In the genomic region with DNA sequence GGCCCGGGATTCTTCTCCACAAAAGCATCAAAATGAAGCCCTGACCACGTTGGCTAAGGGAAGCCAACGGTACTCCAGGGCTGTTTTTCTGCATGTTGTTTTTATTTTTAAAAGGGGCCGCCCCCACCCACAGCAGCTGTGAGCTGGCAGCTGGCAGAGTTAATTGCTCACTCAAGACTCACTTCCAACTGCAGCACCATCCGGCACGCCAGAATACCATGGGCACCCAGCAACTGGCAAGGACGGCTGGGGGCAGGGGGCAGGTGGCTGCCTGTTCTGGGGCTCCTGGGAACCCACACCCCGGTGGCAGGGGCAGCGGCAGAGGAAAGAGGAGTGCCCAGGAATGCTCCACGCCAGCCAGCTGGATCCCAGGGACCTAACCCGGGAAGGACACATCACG, we compare ENCODE assay signal across 9 cellular contexts. TPM values are rescaled to one million over a fixed set of nuclear protein-coding genes. Genes with fewer than 3 reads are reported as not detected.
DNase-seq lines count a peak whose midpoint lies in the region; ATAC-seq and TF ChIP-seq lines count a peak whose summit lies in the region.
"Had no signal": no experiment of that assay in that cellular context is flagged by ENCODE, and none has a peak within 500 bp of the region (broad histone marks: within the 10 kb centered on the region; RNA-seq: fewer than 3 reads in every experiment).

No MANE protein-coding gene starts in this region.

- H3K27ac ChIP-seq in ascending aorta = peak overlapping the region; percentile 67 to 78
- no peak overlapping the region for H3K27ac ChIP-seq in left lung

- no peaks in the 10 kb centered on the region for H3K27me3 ChIP-seq in ascending aorta
- H3K27me3 ChIP-seq in left lung = no peaks in the 10 kb centered on the region

- H3K4me1 ChIP-seq in ascending aorta (peaks cover 22 to 51% of the 10 kb centered on the region in 2 donors), left lung (peaks cover 31 to 57% of the 10 kb centered on the region in 2 donors)

- DNase-seq in COLO668 (lab: John Stamatoyannopoulos, UW; ENCODE audit: unreplicated experiment) = peak; percentile 78
- DNase-seq in NCI-H1436 treated with DMSO at 0.1 percent for 48 hours (lab: John Stamatoyannopoulos, UW) = peak; percentile 48
- peak in 1 of 2 donors; percentile 75 for DNase-seq in ascending aorta (ENCODE audit: low spot score in 2 of 2)
- peak; percentile 99 for DNase-seq in myocyte (ENCODE audit: low read depth)
- DNase-seq in NCI-H526 treated with DMSO at 0.1 percent for 48 hours (lab: John Stamatoyannopoulos, UW) = no peak
- DNase-seq in left lung = no peak
- DNase-seq in activated gamma-delta T cell (lab: John Stamatoyannopoulos, UW) = no peak
- DNase-seq: effector CD8-positive, alpha-beta T cell had no signal

- H3K9me3 ChIP-seq in ascending aorta (no peaks in the 10 kb centered on the region), left lung (no peaks in the 10 kb centered on the region)

- H3K36me3 ChIP-seq in ascending aorta (no peaks in the 10 kb centered on the region), left lung (peaks cover 0 to 20% of the 10 kb centered on the region in 2 donors)

- H3K4me3 ChIP-seq in ascending aorta = no peak overlapping the region
- H3K4me3 ChIP-seq in left lung = no peak overlapping the region

- ATAC-seq in left lung (no peak), HG02571 (IDR thresholded peaks at IDR 0.05; ENCODE audit: unreplicated experiment) (no peak)

- intact Hi-C loops in ascending aorta (cut with DNase I) = loop anchor here (5.0 kb wide), 2 partner anchors 154 to 156 kb away; no protein-coding TSS in a partner anchor
- intact Hi-C loops in left lung (cut with DNase I) = no loop called here

- TF ChIP-seq CTCF in ascending aorta (IDR thresholded peaks at IDR 0.05) (no peak), left lung (IDR thresholded peaks at IDR 0.05) (no peak)

RNA-seq across cellular contexts. Expression of a gene that starts 44.3 kb away (rescaled TPM):
- 134 TPM for total RNA-seq in ascending aorta
- total RNA-seq in myocyte = 61.4 and 98.9 TPM in 2 replicates
- polyA plus RNA-seq in myocyte (2012) = 165 TPM
- 100 to 1,000 TPM; 289 to 331 TPM for total RNA-seq in left lung

Comparison
In these comparisons a context has a peak if more than half of its experiments do, and no peak if none do; other contexts are left out.
1. DNase-seq: peak in COLO668 (single experiment), NCI-H1436 treated with DMSO at 0.1 percent for 48 hours (single experiment) and myocyte (single experiment); none in NCI-H526 treated with DMSO at 0.1 percent for 48 hours (single experiment), left lung (0 of 2) and activated gamma-delta T cell (single experiment).
2. H3K27ac ChIP-seq: peak in ascending aorta (2 of 2); none in left lung (0 of 2).